8 cellular contexts compared by ENCODE assay signal in genomic region chr1:222643937-222644648, GRCh38. TPM values are rescaled to one million over a fixed set of nuclear protein-coding genes. Genes with fewer than 3 reads are reported as not detected.
DNase-seq lines count a peak whose midpoint lies in the region; ATAC-seq, FAIRE-seq and TF ChIP-seq lines count a peak whose summit lies in the region.

No MANE protein-coding gene starts in this region.

- H3K4me3 ChIP-seq in cardiac muscle cell (peak overlapping the region; percentile 95), pancreas (peak overlapping the region; percentile 59 to 81 (median 67)), tibial artery (peak overlapping the region; percentile 91 to 95)

- intact Hi-C loops in pancreas (cut with DNase I): no loop called here
- intact Hi-C loops in tibial artery (cut with DNase I; ENCODE audit: low total_unique reads): loop anchor here (10.0 kb wide), 1 partner anchor 71 kb away; the partner anchor contains the start of genes AIDA and BROX

- ATAC-seq in HG02840 (IDR thresholded peaks at IDR 0.05; ENCODE audit: low FRiP score, unreplicated experiment): peak; percentile 97
- ATAC-seq in pancreas: peak; percentile 98 to 99 (median 99)

- H3K4me1 ChIP-seq in cardiac muscle cell (ENCODE audit: low read depth): peaks cover 10% of the 10 kb centered on the region
- H3K4me1 ChIP-seq in pancreas: peaks cover 0 to 22% (median 10%) of the 10 kb centered on the region in 3 donors
- peaks cover 0 to 15% (median 8%) of the 10 kb centered on the region in 4 donors for H3K4me1 ChIP-seq in tibial artery

- H3K36me3 ChIP-seq in cardiac muscle cell (peaks cover 25% of the 10 kb centered on the region), pancreas (peaks cover 0 to 5% (median 0%) of the 10 kb centered on the region in 3 donors), tibial artery (peaks cover 4 to 23% (median 6%) of the 10 kb centered on the region in 3 donors)

- H3K9me3 ChIP-seq in cardiac muscle cell (ENCODE audit: low read depth) (no peaks in the 10 kb centered on the region), pancreas (no peaks in the 10 kb centered on the region), tibial artery (no peaks in the 10 kb centered on the region)

- peak overlapping the region; percentile 68 for H3K27ac ChIP-seq in adipose tissue (ENCODE audit: low read depth, low read length)
- H3K27ac ChIP-seq in cardiac muscle cell: peak overlapping the region; percentile 95
- H3K27ac ChIP-seq in pancreas: peak overlapping the region; percentile 93 to 95 (median 94)
- H3K27ac ChIP-seq in tibial artery: peak overlapping the region; percentile 89 to 93

- FAIRE-seq in GM12892 (lab: Jason Lieb, UNC) (peak; percentile 98), pancreas (lab: Jason Lieb, UNC) (peak; percentile 97)

- TF ChIP-seq CTCF in cardiac muscle cell (IDR thresholded peaks at IDR 0.05; ENCODE audit: low read depth, low read length) (no peak), pancreas (IDR thresholded peaks at IDR 0.05) (no peak), tibial artery (IDR thresholded peaks at IDR 0.05) (no peak)

- DNase-seq in GM12892 (ENCODE audit: insufficient read length) (peak; percentile 57), NCI-H1436 (lab: John Stamatoyannopoulos, UW) (peak; percentile 98), SW480 (ENCODE audit: low spot score) (peak; percentile 99), cardiac muscle cell (ENCODE audit: low read depth in 1 of 2, low spot score in 1 of 2) (peak; percentile 98 to 99), pancreas (peak; percentile 96 to 99 (median 98)), tibial artery (peak; percentile 97 to 99)

- TF ChIP-seq POLR2A in GM12892 (IDR thresholded peaks at IDR 0.05; ENCODE audit: low read depth, low read length): peak; percentile 86

- 0 to 1% (median 0%) methylated on average over 41 to 42 of the region's 42 CpGs for WGBS in adipose tissue, 3 donors
- 0% methylated on average over 42 of the region's 42 CpGs for WGBS in pancreas, 2 donors

- H3K27me3 ChIP-seq in cardiac muscle cell (no peaks in the 10 kb centered on the region), pancreas (no peaks in the 10 kb centered on the region), tibial artery (no peaks in the 10 kb centered on the region)

RNA-seq across cellular contexts. Expression of gene MIA3, which starts 26.2 kb away (rescaled TPM):
- polyA plus RNA-seq in GM12892 (2012; ENCODE audit: missing spikeins): 22.2 TPM
- polyA plus RNA-seq in adipose tissue (10 to 100 TPM; 12.5 to 41.6 (median 30.3) TPM), cardiac muscle cell (32.9 and 53.8 TPM in 2 replicates), pancreas (10 to 100 TPM; 26.9 to 29.8 TPM)
- total RNA-seq in cardiac muscle cell (29.3 and 38.5 TPM in 2 replicates), pancreas (10 to 100 TPM; 40.7 to 59.7 (median 52.3) TPM)

RNA-seq across cellular contexts. Expression of gene TAF1A, which starts 54.4 kb away (rescaled TPM):
- polyA plus RNA-seq in GM12892 (2012; ENCODE audit: missing spikeins): 6.4 TPM
- polyA plus RNA-seq in adipose tissue (1 to 10 TPM; 1.0 to 3.1 (median 2.9) TPM), cardiac muscle cell (3.9 and 5.5 TPM in 2 replicates), pancreas (1 to 10 TPM; 1.4 to 1.9 TPM)
- total RNA-seq in cardiac muscle cell (5.0 and 5.7 TPM in 2 replicates), pancreas (1 to 10 TPM; 1.6 to 4.1 (median 2.5) TPM)

Comparison
In these comparisons a context has a peak if more than half of its experiments do, and no peak if none do; other contexts are left out.
1. Peak in every context shown above with its lines: DNase-seq, ATAC-seq, H3K4me3 ChIP-seq and H3K27ac ChIP-seq.